ENCODE assay signal across 24 cellular contexts in the genomic region with DNA sequence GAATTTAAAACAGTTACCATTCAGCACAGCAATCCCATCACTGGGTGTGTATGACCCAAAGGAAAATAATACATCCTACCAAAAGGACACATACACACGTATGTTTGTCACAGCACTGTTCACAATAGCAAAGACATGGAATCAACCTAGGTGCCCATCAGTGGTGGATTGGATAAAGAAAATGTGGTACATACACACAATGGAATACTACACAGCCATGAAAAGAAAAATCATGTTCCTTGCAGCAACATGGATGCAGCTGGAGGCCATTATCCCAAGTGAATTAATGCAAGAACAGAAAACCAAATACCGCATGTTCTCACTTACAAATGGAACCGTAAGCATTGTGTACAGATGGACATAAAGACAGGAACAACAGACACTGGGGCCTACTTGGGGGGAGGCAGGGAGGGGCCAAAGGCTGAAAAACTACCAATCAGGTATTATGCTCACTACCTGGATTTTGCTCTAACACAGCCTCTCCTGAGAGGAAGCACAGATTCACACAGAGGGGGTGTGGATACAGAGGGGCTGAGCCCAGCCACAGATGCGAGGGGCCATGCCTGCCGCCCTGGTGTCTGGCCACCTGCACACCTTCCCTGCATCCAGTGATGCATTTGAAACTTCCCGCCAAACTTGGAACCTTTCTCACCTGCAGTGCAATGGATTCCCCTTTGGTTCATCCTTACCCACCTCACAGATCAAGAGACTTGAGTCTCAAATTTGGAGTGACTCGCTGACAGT.
"Had no signal": no experiment of that assay in that cellular context is flagged by ENCODE, and none has a peak within 500 bp of the region (broad histone marks: within the 10 kb centered on the region; RNA-seq: fewer than 3 reads in every experiment).

No MANE protein-coding gene starts in this region.

- H3K4me1 ChIP-seq: breast epithelium, gastrocnemius medialis, parathyroid adenoma, psoas muscle, testis, transverse colon had no signal

- DNase-seq: activated CD4-positive, alpha-beta T cell treated with anti-CD3 and anti-CD28 coated beads, Interleukin-2, amount 50 U/mL, for 1 hour; activated CD8-positive, alpha-beta T cell treated with anti-CD3 and anti-CD28 coated beads for 36 hours; activated naive CD4-positive, alpha-beta T cell; activated T-cell treated with anti-CD3 and anti-CD28 coated beads, Interleukin-2, amount 50 U/mL, for 4 hours; effector CD8-positive, alpha-beta T cell; gastrocnemius medialis; glutamatergic neuron; left colon; naive B cell; nucleus accumbens; stimulated activated CD4-positive, alpha-beta T cell treated with anti-CD3 and anti-CD28 coated beads, Interleukin-15, amount 100 ng/mL, for 24 hours; stimulated activated CD4-positive, alpha-beta T cell treated with anti-CD3 and anti-CD28 coated beads, Interleukin-2, amount 100 ng/mL, for 24 hours; stimulated activated naive CD4-positive, alpha-beta T cell treated with Interleukin-2 at 50 U/mL for 16 hours; T-helper 2 cell; testis; transverse colon had no signal

- H3K36me3 ChIP-seq: breast epithelium, gastrocnemius medialis, transverse colon had no signal

- H3K27ac ChIP-seq: breast epithelium, gastrocnemius medialis, hepatocyte, parathyroid adenoma, psoas muscle, testis, transverse colon had no signal

- H3K9ac ChIP-seq: parathyroid adenoma had no signal

- H3K4me3 ChIP-seq: breast epithelium, gastrocnemius medialis, hepatocyte, psoas muscle, testis, transverse colon had no signal

- H3K4me2 ChIP-seq: hepatocyte had no signal

- H3K27me3 ChIP-seq: breast epithelium, gastrocnemius medialis, hepatocyte, testis, transverse colon had no signal

- H2AFZ ChIP-seq: hepatocyte, parathyroid adenoma had no signal

- FAIRE-seq: colon, keratinocyte, urothelium cell line had no signal

- H3K9me3 ChIP-seq: breast epithelium, gastrocnemius medialis, psoas muscle, testis, transverse colon had no signal

- H3K79me2 ChIP-seq: hepatocyte, parathyroid adenoma had no signal

- ATAC-seq: activated CD8-positive, alpha-beta T cell treated with anti-CD3 and anti-CD28 coated beads for 36 hours; activated naive CD4-positive, alpha-beta T cell treated with anti-CD3 and anti-CD28 coated beads, Interleukin-2, amount 50 U/mL, for 72 hours; activated T-cell treated with anti-CD3 and anti-CD28 coated beads, Interleukin-2, amount 50 U/mL, for 4 hours; gastrocnemius medialis; left colon; psoas muscle had no signal
